ENCODE assay signal across 16 cellular contexts in the genomic region with DNA sequence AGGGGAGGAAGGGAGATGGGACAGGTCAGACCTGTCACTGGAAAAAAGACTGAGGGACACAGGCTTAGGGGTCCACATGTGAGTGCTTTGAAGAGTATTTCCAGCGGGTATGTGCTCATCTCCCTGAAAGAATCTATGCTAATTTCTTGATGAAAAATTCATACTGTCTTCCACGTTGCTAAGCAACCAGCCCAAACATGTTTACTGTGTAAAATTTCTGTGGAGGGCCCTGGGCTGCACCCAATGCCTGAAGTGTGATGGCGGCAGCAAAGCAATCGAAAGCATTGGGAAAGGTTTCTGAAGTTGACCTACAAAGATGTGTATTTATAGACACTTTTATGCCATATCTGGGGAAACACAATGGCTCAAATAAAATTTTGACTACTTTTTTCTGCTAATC. TPM values are rescaled to one million over a fixed set of nuclear protein-coding genes. Genes with fewer than 3 reads are reported as not detected.
"Had no signal": no experiment of that assay in that cellular context is flagged by ENCODE, and none has a peak within 500 bp of the region (broad histone marks: within the 10 kb centered on the region; RNA-seq: fewer than 3 reads in every experiment).

No MANE protein-coding gene starts in this region.

- H3K9ac ChIP-seq: parathyroid adenoma had no signal

- H3K4me3 ChIP-seq: cardiac muscle cell, gastroesophageal sphincter, skin epidermis, thoracic aorta, uterus had no signal

- H3K27ac ChIP-seq: cardiac muscle cell, gastroesophageal sphincter, parathyroid adenoma, skin epidermis, thoracic aorta, uterus had no signal

- ATAC-seq: gastroesophageal sphincter; stimulated activated naive CD8-positive, alpha-beta T cell treated with anti-CD3 and anti-CD28 coated beads, Interleukin-15, amount 100 ng/mL, for 72 hours had no signal

- H3K27me3 ChIP-seq: uterus had no signal

- H2AFZ ChIP-seq: parathyroid adenoma had no signal

- DNase-seq: activated CD4-positive, alpha-beta T cell treated with anti-CD3 and anti-CD28 coated beads, Interleukin-2, amount 50 U/mL, for 4 hours; activated CD4-positive, CD25-positive, alpha-beta regulatory T cell treated with anti-CD3 and anti-CD28 coated beads, Interleukin-2, amount 50 U/mL, for 72 hours; activated effector memory CD4-positive, alpha-beta T cell treated with Interleukin-2 at 50 U/mL for 16 hours; activated T-cell treated with anti-CD3 and anti-CD28 coated beads, Interleukin-2, amount 50 U/mL, for 1 hour; effector memory CD4-positive, alpha-beta T cell; kidney; retina; stimulated activated CD4-positive, alpha-beta T cell treated with anti-CD3 and anti-CD28 coated beads, Interleukin-4, amount 100 ng/mL, for 4 hours; stimulated activated naive CD8-positive, alpha-beta T cell treated with anti-CD3 and anti-CD28 coated beads, Interleukin-15, amount 100 ng/mL, for 72 hours; T-helper 9 cell; uterus had no signal

- H3K79me2 ChIP-seq: parathyroid adenoma had no signal

- H3K9me3 ChIP-seq: thoracic aorta, uterus had no signal

- H3K36me3 ChIP-seq: cardiac muscle cell, gastroesophageal sphincter, thoracic aorta, uterus had no signal

RNA-seq across cellular contexts. Expression of a gene that starts 7.4 kb away (rescaled TPM):
- total RNA-seq: thoracic aorta had no signal
